Comparison of ENCODE assay signal across 1 cellular context in the genomic region with DNA sequence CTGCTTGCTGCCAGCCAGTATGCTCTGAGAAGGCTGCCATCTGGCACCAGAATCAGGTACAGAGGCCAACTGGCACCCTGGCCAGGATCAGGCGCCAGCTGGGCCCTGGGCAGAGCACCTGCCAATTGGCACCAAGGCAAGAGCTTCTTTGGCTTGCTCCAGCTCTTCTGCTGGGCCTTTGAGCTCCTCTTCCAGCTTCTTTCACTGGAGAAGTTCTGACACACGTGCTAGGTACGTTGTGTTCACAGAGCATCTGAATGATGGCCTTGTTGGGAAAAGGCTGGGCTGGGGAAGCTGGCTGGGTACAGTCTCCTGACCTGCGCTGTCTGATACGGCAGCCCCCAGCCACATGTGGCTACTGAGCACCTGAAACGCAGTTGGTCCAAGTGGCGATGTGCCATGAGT.
TF ChIP-seq lines count a peak whose summit lies in the region.

No MANE protein-coding gene starts in this region.

TF ChIP-seq in WTC11, 78 proteins besides CTCF, POLR2A, EP300 and RAD21 (continued from another document):
- TF ChIP-seq NR3C1 (CRISPR knock-in tag; conservative IDR thresholded peaks at IDR 0.05; ENCODE audit: low read depth) (no peak), ATF1 (CRISPR knock-in tag; IDR thresholded peaks at IDR 0.05) (no peak), ETV6 (CRISPR knock-in tag; IDR thresholded peaks at IDR 0.05) (no peak), NR1H2 (CRISPR knock-in tag; IDR thresholded peaks at IDR 0.05) (no peak), RELA (CRISPR knock-in tag; IDR thresholded peaks at IDR 0.05; ENCODE audit: borderline replicate concordance) (no peak)
- TF ChIP-seq, protein P1, sequence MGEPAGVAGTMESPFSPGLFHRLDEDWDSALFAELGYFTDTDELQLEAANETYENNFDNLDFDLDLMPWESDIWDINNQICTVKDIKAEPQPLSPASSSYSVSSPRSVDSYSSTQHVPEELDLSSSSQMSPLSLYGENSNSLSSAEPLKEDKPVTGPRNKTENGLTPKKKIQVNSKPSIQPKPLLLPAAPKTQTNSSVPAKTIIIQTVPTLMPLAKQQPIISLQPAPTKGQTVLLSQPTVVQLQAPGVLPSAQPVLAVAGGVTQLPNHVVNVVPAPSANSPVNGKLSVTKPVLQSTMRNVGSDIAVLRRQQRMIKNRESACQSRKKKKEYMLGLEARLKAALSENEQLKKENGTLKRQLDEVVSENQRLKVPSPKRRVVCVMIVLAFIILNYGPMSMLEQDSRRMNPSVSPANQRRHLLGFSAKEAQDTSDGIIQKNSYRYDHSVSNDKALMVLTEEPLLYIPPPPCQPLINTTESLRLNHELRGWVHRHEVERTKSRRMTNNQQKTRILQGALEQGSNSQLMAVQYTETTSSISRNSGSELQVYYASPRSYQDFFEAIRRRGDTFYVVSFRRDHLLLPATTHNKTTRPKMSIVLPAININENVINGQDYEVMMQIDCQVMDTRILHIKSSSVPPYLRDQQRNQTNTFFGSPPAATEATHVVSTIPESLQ (CRISPR knock-in tag; IDR thresholded peaks at IDR 0.05), result no peak
